19 cellular contexts compared by ENCODE assay signal in the genomic region with DNA sequence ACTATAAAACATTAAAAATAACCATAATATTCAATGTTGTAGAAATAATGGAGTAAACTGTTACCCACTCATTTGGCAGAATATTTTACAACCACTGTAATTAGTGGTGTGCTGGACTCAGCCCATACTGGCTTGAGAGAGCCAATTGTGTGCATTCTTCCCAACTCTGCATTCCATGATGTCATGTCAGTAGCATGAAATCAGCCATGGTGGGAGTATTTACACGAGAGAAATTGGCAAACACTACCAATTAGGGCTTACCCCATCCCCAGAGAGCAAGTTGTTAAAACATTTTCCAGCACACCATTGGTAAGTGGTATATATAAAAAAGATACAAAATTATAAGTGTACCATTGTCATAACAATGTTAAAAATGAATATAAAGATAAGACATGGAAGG.
"Had no signal": no experiment of that assay in that cellular context is flagged by ENCODE, and none has a peak within 500 bp of the region (broad histone marks: within the 10 kb centered on the region; RNA-seq: fewer than 3 reads in every experiment).

No MANE protein-coding gene starts in this region.

- DNase-seq: KBM-7, NCI-H1048, NCI-H1105 treated with DMSO at 0.1 percent for 48 hours, NCI-H1417 treated with DMSO at 0.1 percent for 48 hours, NCI-H146, NCI-H1694 treated with DMSO at 0.1 percent for 48 hours, NCI-H1930, NCI-H2081, NCI-H2107, NCI-H2227 treated with DMSO at 0.1 percent for 48 hours, NCI-H524, NCI-H526 treated with DMSO at 0.1 percent for 48 hours, NCI-H748 treated with DMSO at 0.1 percent for 48 hours, Right ventricle myocardium superior, RPMI8226, SK-N-SH, SW 1271, T-cell had no signal

- H3K9ac ChIP-seq: SK-N-SH had no signal

- H3K27ac ChIP-seq: HL-60 had no signal

- H3K9me3 ChIP-seq: SK-N-SH had no signal

- H3K4me2 ChIP-seq: SK-N-SH had no signal

- ATAC-seq: T-cell had no signal
